Comparison of ENCODE assay signal across 8 cellular contexts in the genomic region with DNA sequence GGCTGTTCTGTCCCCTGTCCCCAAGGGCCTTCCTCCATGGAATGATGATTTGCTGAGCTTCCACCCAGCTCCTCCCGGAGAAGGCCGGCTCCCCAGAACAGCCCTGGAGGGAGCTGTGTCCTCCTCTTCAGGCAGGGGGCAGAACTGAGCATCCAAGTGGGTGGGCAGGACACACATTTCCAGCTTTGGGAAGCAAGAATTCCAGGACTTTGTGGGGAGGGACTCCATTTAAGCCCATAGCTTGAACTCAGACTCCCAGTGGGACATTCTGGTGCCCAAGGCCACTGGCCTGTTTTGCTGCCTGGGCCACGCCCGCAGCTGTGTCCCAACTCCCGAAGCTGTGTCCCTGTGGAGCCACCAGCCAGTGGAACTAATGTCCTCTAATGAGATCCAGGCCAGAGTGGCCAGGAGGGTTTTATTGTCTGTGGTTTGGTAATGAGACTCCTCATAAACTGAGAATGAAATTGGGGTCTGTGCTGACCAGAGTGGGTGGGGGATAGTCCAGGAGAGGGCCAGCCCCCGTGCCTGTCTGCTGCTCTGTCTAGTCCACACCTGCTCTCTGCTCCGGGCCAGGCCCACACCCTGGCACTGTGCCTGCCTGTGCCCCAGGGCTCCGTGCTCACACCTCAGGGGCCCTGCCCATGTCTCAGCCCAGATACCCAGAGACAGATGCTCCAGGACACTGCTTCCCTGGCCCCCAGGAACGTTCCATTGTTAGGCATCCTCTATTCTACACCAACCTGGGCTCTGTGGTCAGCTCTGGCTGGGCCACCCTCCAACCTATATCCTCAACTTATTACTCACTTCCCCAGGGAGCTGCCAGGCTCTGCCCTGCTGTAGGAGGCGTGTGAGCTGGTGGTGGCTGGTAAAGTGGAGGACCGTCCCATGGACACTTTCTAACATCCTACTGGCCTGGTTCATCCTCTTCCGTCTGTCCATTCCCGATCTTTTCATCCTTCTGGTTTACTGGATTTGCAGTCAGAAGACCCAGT. TPM values are rescaled to one million over a fixed set of nuclear protein-coding genes. Genes with fewer than 3 reads are reported as not detected.
DNase-seq lines count a peak whose midpoint lies in the region; ATAC-seq, FAIRE-seq and TF ChIP-seq lines count a peak whose summit lies in the region.

No MANE protein-coding gene starts in this region.

- H3K9me3 Mint-ChIP-seq in chondrocyte (ENCODE audit: low read depth) = no peaks in the 10 kb centered on the region
- no peaks in the 10 kb centered on the region for H3K9me3 Mint-ChIP-seq in stimulated activated naive B cell treated with anti-CD40 and anti-IgM and Interleukin-4, amounts not matched to agents 10 μg/mL and 1 μg/mL and 100 μg/mL, for 72 hours

- H3K27me3 Mint-ChIP-seq in chondrocyte (ENCODE audit: low read depth) = no peaks in the 10 kb centered on the region
- H3K27me3 Mint-ChIP-seq in stimulated activated naive B cell treated with anti-CD40 and anti-IgM and Interleukin-4, amounts not matched to agents 10 μg/mL and 1 μg/mL and 100 μg/mL, for 72 hours = peaks cover 11 to 13% of the 10 kb centered on the region in 2 donors

- H3K9me3 ChIP-seq in mucosa of descending colon = no peaks in the 10 kb centered on the region

- H3K4me1 ChIP-seq in mucosa of descending colon (ENCODE audit: low read depth) = peaks cover 22% of the 10 kb centered on the region

- H3K36me3 ChIP-seq in mucosa of descending colon (ENCODE audit: low read depth) = no peaks in the 10 kb centered on the region

- no peak overlapping the region for H3K4me3 ChIP-seq in mucosa of descending colon

- H3K36me3 Mint-ChIP-seq in chondrocyte (ENCODE audit: low read depth) = no peaks in the 10 kb centered on the region
- H3K36me3 Mint-ChIP-seq in stimulated activated naive B cell treated with anti-CD40 and anti-IgM and Interleukin-4, amounts not matched to agents 10 μg/mL and 1 μg/mL and 100 μg/mL, for 72 hours = peaks cover 0 to 3% of the 10 kb centered on the region in 2 donors

- intact Hi-C loops in mucosa of descending colon (cut with DNase I, micrococcal nuclease) = no loop called here

- DNase-seq in D721Med (ENCODE audit: insufficient read length, low spot score) (no peak), chondrocyte (ENCODE audit: low spot score) (peak; percentile 76), mucosa of descending colon (peak in 2 of 3 donors; percentile 57 to 58), NOMO-1 treated with dmso at 0.1 percent for 144 hours (lab: John Stamatoyannopoulos, UW; ENCODE audit: unreplicated experiment) (no peak)
- no peak for DNase-seq in stimulated activated naive B cell treated with anti-CD40 and anti-IgM and Interleukin-4, amounts not matched to agents 10 μg/mL and 1 μg/mL and 100 μg/mL, for 72 hours
- DNase-seq in activated naive CD4-positive, alpha-beta T cell (lab: John Stamatoyannopoulos, UW) = no peak

- peaks cover 6% of the 10 kb centered on the region for H3K4me1 Mint-ChIP-seq in chondrocyte (ENCODE audit: low read depth)
- peaks cover 14 to 21% of the 10 kb centered on the region in 2 donors for H3K4me1 Mint-ChIP-seq in stimulated activated naive B cell treated with anti-CD40 and anti-IgM and Interleukin-4, amounts not matched to agents 10 μg/mL and 1 μg/mL and 100 μg/mL, for 72 hours

- FAIRE-seq in D721Med (lab: Jason Lieb, UNC) = no peak

- H3K4me3 Mint-ChIP-seq in chondrocyte (ENCODE audit: unreplicated experiment) = no peak overlapping the region
- no peak overlapping the region for H3K4me3 Mint-ChIP-seq in stimulated activated naive B cell treated with anti-CD40 and anti-IgM and Interleukin-4, amounts not matched to agents 10 μg/mL and 1 μg/mL and 100 μg/mL, for 72 hours

- ATAC-seq in mucosa of descending colon = peak; percentile 60
- ATAC-seq in stimulated activated naive B cell treated with anti-CD40 and anti-IgM and Interleukin-4, amounts not matched to agents 10 μg/mL and 1 μg/mL and 100 μg/mL, for 72 hours (replicated peaks) = no peak
- no peak for ATAC-seq in HG03095 (IDR thresholded peaks at IDR 0.05; ENCODE audit: unreplicated experiment)

- TF ChIP-seq CTCF in D721Med (IDR thresholded peaks at IDR 0.05; ENCODE audit: insufficient read depth, missing control alignments) (peak; percentile 37), LNCAP (IDR thresholded peaks at IDR 0.05) (peak; percentile 44; the same call in 1 of the 2 replicates), chondrocyte (IDR thresholded peaks at IDR 0.05) (peak; percentile 72), mucosa of descending colon (IDR thresholded peaks at IDR 0.05) (no peak)

- no peak overlapping the region for H3K27ac Mint-ChIP-seq in chondrocyte (ENCODE audit: unreplicated experiment)
- no peak overlapping the region for H3K27ac Mint-ChIP-seq in stimulated activated naive B cell treated with anti-CD40 and anti-IgM and Interleukin-4, amounts not matched to agents 10 μg/mL and 1 μg/mL and 100 μg/mL, for 72 hours

RNA-seq across cellular contexts. Expression of a gene that starts 7.6 kb away (rescaled TPM):
- total RNA-seq in chondrocyte (9.1 to 10.3 TPM (median 9.7 TPM) in 3 replicates), mucosa of descending colon (10 to 100 TPM; 19.6 to 48.9 (median 45.1) TPM)

Comparison
In these comparisons a context has a peak if more than half of its experiments do, and no peak if none do; other contexts are left out.
1. DNase-seq: peak in chondrocyte (single experiment) and mucosa of descending colon (2 of 3); none in D721Med (single experiment), stimulated activated naive B cell treated with anti-CD40 and anti-IgM and Interleukin-4, amounts not matched to agents 10 μg/mL and 1 μg/mL and 100 μg/mL, for 72 hours (single experiment), NOMO-1 treated with dmso at 0.1 percent for 144 hours (single experiment) and activated naive CD4-positive, alpha-beta T cell (0 of 4).